Comparison of ENCODE assay signal across 1 cellular context in genomic region chr18:13136056-13136688, GRCh38.
TF ChIP-seq lines count a peak whose summit lies in the region.

No MANE protein-coding gene starts in this region.

TF ChIP-seq in WTC11, 78 proteins besides CTCF, POLR2A, EP300 and RAD21 (continued from another document):
- TF ChIP-seq MAX (CRISPR knock-in tag; IDR thresholded peaks at IDR 0.05) (no peak), OVOL2 (CRISPR knock-in tag; IDR thresholded peaks at IDR 0.05; ENCODE audit: borderline replicate concordance) (no peak), GTF2I (CRISPR knock-in tag; conservative IDR thresholded peaks at IDR 0.05) (no peak), RELA (CRISPR knock-in tag; IDR thresholded peaks at IDR 0.05; ENCODE audit: borderline replicate concordance) (no peak), SP1 (CRISPR knock-in tag; conservative IDR thresholded peaks at IDR 0.05) (no peak)
